31 cellular contexts compared by ENCODE assay signal in genomic region chr9:1294641-1295040, GRCh38.
"Had no signal": no experiment of that assay in that cellular context is flagged by ENCODE, and none has a peak within 500 bp of the region (broad histone marks: within the 10 kb centered on the region; RNA-seq: fewer than 3 reads in every experiment).

No MANE protein-coding gene starts in this region.

- FAIRE-seq: frontal cortex had no signal

- H3K27me3 ChIP-seq: ascending aorta, breast epithelium, esophagus muscularis mucosa had no signal

- H3K4me1 Mint-ChIP-seq: activated CD4-positive, alpha-beta memory T cell treated with anti-CD3 and anti-CD28 coated beads, Interleukin-2, amount 10 ng/mL, durations not matched to agents 7 days and 5 days; activated CD4-positive, alpha-beta T cell treated with anti-CD3 and anti-CD28 coated beads, Interleukin-2, amount 10 ng/mL, durations not matched to agents 7 days and 5 days; activated naive CD4-positive, alpha-beta T cell treated with anti-CD3 and anti-CD28 coated beads, Interleukin-2, amount 10 ng/mL, durations not matched to agents 7 days and 5 days; activated naive CD8-positive, alpha-beta T cell treated with anti-CD3 and anti-CD28 coated beads, Interleukin-2, amount 10 ng/mL, durations not matched to agents 7 days and 5 days; brain; central memory CD8-positive, alpha-beta T cell; endodermal cell; T-helper 17 cell had no signal

- H3K4me3 Mint-ChIP-seq: activated CD4-positive, alpha-beta memory T cell treated with anti-CD3 and anti-CD28 coated beads, Interleukin-2, amount 10 ng/mL, durations not matched to agents 7 days and 5 days; activated CD4-positive, alpha-beta T cell treated with anti-CD3 and anti-CD28 coated beads, Interleukin-2, amount 10 ng/mL, durations not matched to agents 7 days and 5 days; activated naive CD4-positive, alpha-beta T cell treated with anti-CD3 and anti-CD28 coated beads, Interleukin-2, amount 10 ng/mL, durations not matched to agents 7 days and 5 days; activated naive CD8-positive, alpha-beta T cell treated with anti-CD3 and anti-CD28 coated beads, Interleukin-2, amount 10 ng/mL, durations not matched to agents 7 days and 5 days; activated T-cell treated with anti-CD3 and anti-CD28 coated beads, Interleukin-2, amount 50 U/mL, for 24 hours; activated T-cell treated with anti-CD3 and anti-CD28 coated beads, Interleukin-2, amount 50 U/mL, for 72 hours; brain; central memory CD8-positive, alpha-beta T cell; dendritic cell treated with granulocyte-macrophage colony-stimulating factor and Interleukin-4, amounts not matched to agents 40 ng/mL and 50 ng/mL, for 4 days; endodermal cell; T-helper 17 cell; T-helper 2 cell treated with Interferon-gamma antibody and Interleukin-4, amounts not matched to agents 5 μg/mL and 100 μg/mL, for 36 hours had no signal

- H3K27me3 Mint-ChIP-seq: activated CD4-positive, alpha-beta memory T cell treated with anti-CD3 and anti-CD28 coated beads, Interleukin-2, amount 10 ng/mL, durations not matched to agents 7 days and 5 days; activated CD4-positive, alpha-beta T cell treated with anti-CD3 and anti-CD28 coated beads, Interleukin-2, amount 10 ng/mL, durations not matched to agents 7 days and 5 days; activated naive CD8-positive, alpha-beta T cell treated with anti-CD3 and anti-CD28 coated beads, Interleukin-2, amount 10 ng/mL, durations not matched to agents 7 days and 5 days; activated T-cell treated with anti-CD3 and anti-CD28 coated beads, Interleukin-2, amount 50 U/mL, for 24 hours; central memory CD8-positive, alpha-beta T cell; dendritic cell treated with granulocyte-macrophage colony-stimulating factor and Interleukin-4, amounts not matched to agents 40 ng/mL and 50 ng/mL, for 4 days; T-helper 17 cell had no signal

- H3K4me3 ChIP-seq: ascending aorta, breast epithelium, coronary artery, dorsolateral prefrontal cortex, esophagus muscularis mucosa had no signal

- H3K4me1 ChIP-seq: ascending aorta, breast epithelium, esophagus muscularis mucosa had no signal

- H3K36me3 Mint-ChIP-seq: activated naive CD4-positive, alpha-beta T cell treated with anti-CD3 and anti-CD28 coated beads, Interleukin-2, amount 10 ng/mL, durations not matched to agents 7 days and 5 days; activated naive CD8-positive, alpha-beta T cell treated with anti-CD3 and anti-CD28 coated beads, Interleukin-2, amount 10 ng/mL, durations not matched to agents 7 days and 5 days; brain had no signal

- H3K27ac Mint-ChIP-seq: activated CD4-positive, alpha-beta memory T cell treated with anti-CD3 and anti-CD28 coated beads, Interleukin-2, amount 10 ng/mL, durations not matched to agents 7 days and 5 days; activated CD4-positive, alpha-beta T cell treated with anti-CD3 and anti-CD28 coated beads, Interleukin-2, amount 10 ng/mL, durations not matched to agents 7 days and 5 days; activated naive CD4-positive, alpha-beta T cell treated with anti-CD3 and anti-CD28 coated beads, Interleukin-2, amount 10 ng/mL, durations not matched to agents 7 days and 5 days; activated naive CD4-positive, alpha-beta T cell treated with anti-CD3 and anti-CD28 coated beads, Interleukin-2, amount 50 U/mL, for 72 hours; activated naive CD8-positive, alpha-beta T cell treated with anti-CD3 and anti-CD28 coated beads, Interleukin-2, amount 10 ng/mL, durations not matched to agents 7 days and 5 days; activated T-cell treated with anti-CD3 and anti-CD28 coated beads, Interleukin-2, amount 50 U/mL, for 24 hours; activated T-cell treated with anti-CD3 and anti-CD28 coated beads, Interleukin-2, amount 50 U/mL, for 72 hours; brain; dendritic cell treated with granulocyte-macrophage colony-stimulating factor and Interleukin-4, amounts not matched to agents 40 ng/mL and 50 ng/mL, for 4 days; endodermal cell; T-helper 17 cell; T-helper 2 cell treated with Interferon-gamma antibody and Interleukin-4, amounts not matched to agents 5 μg/mL and 100 μg/mL, for 36 hours had no signal

- H3K27ac ChIP-seq: ascending aorta, breast epithelium, coronary artery, dorsolateral prefrontal cortex, esophagus muscularis mucosa had no signal

- ATAC-seq: activated naive CD4-positive, alpha-beta T cell treated with anti-CD3 and anti-CD28 coated beads, Interleukin-2, amount 50 U/mL, for 72 hours; activated T-cell treated with anti-CD3 and anti-CD28 coated beads, Interleukin-2, amount 50 U/mL, for 72 hours; T-helper 17 cell had no signal

- DNase-seq: activated CD4-positive, alpha-beta memory T cell treated with anti-CD3 and anti-CD28 coated beads, Interleukin-2, amount 10 ng/mL, durations not matched to agents 7 days and 5 days; activated CD4-positive, alpha-beta T cell treated with anti-CD3 and anti-CD28 coated beads for 1 hour; activated CD4-positive, alpha-beta T cell treated with anti-CD3 and anti-CD28 coated beads for 4 hours; activated CD4-positive, alpha-beta T cell treated with anti-CD3 and anti-CD28 coated beads, Interleukin-2, amount 10 ng/mL, durations not matched to agents 7 days and 5 days; activated CD4-positive, alpha-beta T cell treated with anti-CD3 and anti-CD28 coated beads, Interleukin-2, amount 50 U/mL, for 4 hours; activated CD8-positive, alpha-beta memory T cell treated with anti-CD3 and anti-CD28 coated beads, Interleukin-2, amount 50 U/mL, for 48 hours; activated gamma-delta T cell; activated naive CD4-positive, alpha-beta T cell; activated naive CD4-positive, alpha-beta T cell treated with anti-CD3 and anti-CD28 coated beads, Interleukin-2, amount 10 ng/mL, durations not matched to agents 7 days and 5 days; activated naive CD8-positive, alpha-beta T cell treated with anti-CD3 and anti-CD28 coated beads, Interleukin-2, amount 10 ng/mL, durations not matched to agents 7 days and 5 days; activated T-cell treated with anti-CD3 and anti-CD28 coated beads for 4 hours; activated T-cell treated with anti-CD3 and anti-CD28 coated beads, Interleukin-2, amount 50 U/mL, for 24 hours; activated T-cell treated with anti-CD3 and anti-CD28 coated beads, Interleukin-2, amount 50 U/mL, for 72 hours; dorsolateral prefrontal cortex; effector memory CD4-positive, alpha-beta T cell; endodermal cell; erythroblast; head of caudate nucleus; T-helper 1 cell; T-helper 17 cell; T1000 had no signal

- H3K9me3 Mint-ChIP-seq: activated CD4-positive, alpha-beta memory T cell treated with anti-CD3 and anti-CD28 coated beads, Interleukin-2, amount 10 ng/mL, durations not matched to agents 7 days and 5 days; activated CD4-positive, alpha-beta T cell treated with anti-CD3 and anti-CD28 coated beads, Interleukin-2, amount 10 ng/mL, durations not matched to agents 7 days and 5 days; activated naive CD4-positive, alpha-beta T cell treated with anti-CD3 and anti-CD28 coated beads, Interleukin-2, amount 10 ng/mL, durations not matched to agents 7 days and 5 days; activated naive CD8-positive, alpha-beta T cell treated with anti-CD3 and anti-CD28 coated beads, Interleukin-2, amount 10 ng/mL, durations not matched to agents 7 days and 5 days; activated T-cell treated with anti-CD3 and anti-CD28 coated beads, Interleukin-2, amount 50 U/mL, for 24 hours; brain; central memory CD8-positive, alpha-beta T cell; endodermal cell had no signal
